1 cellular context compared by ENCODE assay signal in genomic region chr2:105330681-105331375, GRCh38.
A peak's percentile ranks its signal among the peaks of the same experiment; 100 is the strongest.
TF ChIP-seq lines count a peak whose summit lies in the region.

No MANE protein-coding gene starts in this region.

TF ChIP-seq in HepG2, 621 proteins besides CTCF, POLR2A, EP300 and RAD21 (continued from another document):
- TF ChIP-seq, protein P1, sequence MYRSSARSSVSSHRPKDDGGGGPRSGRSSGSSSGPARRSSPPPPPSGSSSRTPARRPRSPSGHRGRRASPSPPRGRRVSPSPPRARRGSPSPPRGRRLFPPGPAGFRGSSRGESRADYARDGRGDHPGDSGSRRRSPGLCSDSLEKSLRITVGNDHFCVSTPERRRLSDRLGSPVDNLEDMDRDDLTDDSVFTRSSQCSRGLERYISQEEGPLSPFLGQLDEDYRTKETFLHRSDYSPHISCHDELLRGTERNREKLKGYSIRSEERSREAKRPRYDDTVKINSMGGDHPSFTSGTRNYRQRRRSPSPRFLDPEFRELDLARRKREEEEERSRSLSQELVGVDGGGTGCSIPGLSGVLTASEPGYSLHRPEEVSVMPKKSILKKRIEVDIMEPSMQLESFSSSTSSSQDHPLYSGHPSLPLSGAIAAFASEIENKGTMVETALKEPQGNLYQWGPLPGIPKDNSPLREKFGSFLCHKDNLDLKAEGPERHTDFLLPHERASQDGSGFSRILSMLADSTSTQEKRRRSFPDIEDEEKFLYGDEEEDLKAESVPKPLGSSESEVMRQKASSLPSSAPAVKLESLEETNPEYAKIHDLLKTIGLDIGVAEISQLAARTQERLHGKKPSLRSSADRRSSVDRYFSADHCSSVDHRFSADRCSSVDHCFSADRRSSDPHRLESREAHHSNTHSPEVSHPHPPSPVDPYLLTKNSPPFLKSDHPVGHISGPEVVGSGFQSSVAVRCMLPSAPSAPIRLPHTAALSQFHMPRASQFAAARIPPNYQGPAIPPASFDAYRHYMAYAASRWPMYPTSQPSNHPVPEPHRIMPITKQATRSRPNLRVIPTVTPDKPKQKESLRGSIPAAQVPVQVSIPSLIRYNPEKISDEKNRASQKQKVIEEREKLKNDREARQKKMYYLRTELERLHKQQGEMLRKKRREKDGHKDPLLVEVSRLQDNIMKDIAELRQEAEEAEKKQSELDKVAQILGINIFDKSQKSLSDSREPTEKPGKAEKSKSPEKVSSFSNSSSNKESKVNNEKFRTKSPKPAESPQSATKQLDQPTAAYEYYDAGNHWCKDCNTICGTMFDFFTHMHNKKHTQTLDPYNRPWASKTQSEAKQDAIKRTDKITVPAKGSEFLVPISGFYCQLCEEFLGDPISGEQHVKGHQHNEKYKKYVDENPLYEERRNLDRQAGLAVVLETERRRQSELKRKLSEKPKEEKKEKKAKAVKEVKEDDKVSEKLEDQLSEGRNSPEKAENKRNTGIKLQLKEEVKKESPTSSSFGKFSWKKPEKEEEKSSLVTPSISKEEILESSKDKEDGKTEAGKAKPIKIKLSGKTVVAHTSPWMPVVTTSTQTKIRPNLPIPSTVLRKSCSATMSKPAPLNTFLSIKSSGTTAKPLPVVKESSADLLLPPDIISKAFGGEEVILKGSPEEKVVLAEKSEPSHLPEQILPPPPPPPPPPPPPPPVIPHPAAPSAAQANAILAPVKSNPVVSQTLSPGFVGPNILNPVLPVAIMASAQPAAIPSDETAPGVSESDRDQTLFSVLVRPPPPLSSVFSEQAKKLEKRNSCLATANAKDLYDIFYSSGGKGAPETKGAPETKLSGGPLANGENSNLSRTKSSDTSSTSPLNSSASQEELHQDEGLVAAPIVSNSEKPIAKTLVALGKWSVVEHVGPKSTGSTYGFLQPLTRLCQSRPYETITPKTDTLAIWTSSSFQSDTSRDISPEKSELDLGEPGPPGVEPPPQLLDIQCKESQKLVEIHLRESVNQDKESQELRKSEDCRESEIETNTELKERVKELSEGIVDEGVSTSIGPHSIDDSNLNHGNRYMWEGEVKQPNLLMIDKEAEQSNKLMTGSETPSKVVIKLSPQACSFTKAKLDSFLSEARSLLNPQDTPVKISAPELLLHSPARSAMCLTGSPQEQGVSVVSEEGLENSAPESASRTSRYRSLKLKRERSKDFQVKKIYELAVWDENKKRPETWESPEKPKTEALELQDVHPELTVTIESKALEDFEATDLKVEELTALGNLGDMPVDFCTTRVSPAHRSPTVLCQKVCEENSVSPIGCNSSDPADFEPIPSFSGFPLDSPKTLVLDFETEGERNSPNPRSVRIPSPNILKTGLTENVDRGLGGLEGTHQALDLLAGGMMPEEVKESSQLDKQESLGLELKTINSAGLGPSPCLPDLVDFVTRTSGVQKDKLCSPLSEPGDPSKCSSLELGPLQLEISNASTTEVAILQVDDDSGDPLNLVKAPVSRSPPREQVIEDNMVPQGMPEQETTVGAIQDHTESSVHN (CRISPR knock-in tag; IDR thresholded peaks at IDR 0.05): 0 out of 2 replicates have a peak, but pooled peaks have one; percentile 23
- TF ChIP-seq TP53 (CRISPR knock-in tag; conservative IDR thresholded peaks at IDR 0.05): 0 out of 2 replicates have a peak, but pooled peaks have one; percentile 46
- TF ChIP-seq ZFP36L1 (CRISPR knock-in tag; IDR thresholded peaks at IDR 0.05): 0 out of 2 replicates have a peak, but pooled peaks have one; percentile 37
- 0 out of 2 replicates have a peak, but pooled peaks have one; percentile 4 for TF ChIP-seq ZNF12 (CRISPR knock-in tag; IDR thresholded peaks at IDR 0.05)
- 0 out of 2 replicates have a peak, but pooled peaks have one; percentile 16 for TF ChIP-seq JUN (CRISPR knock-in tag; IDR thresholded peaks at IDR 0.05)
